In genomic region chr1:2381741-2382620, GRCh38 we compare ENCODE assay signal across 1 cellular context.
TF ChIP-seq lines count a peak whose summit lies in the region.

No MANE protein-coding gene starts in this region.

TF ChIP-seq in HepG2, 621 proteins besides CTCF, POLR2A, EP300 and RAD21 (continues in another document):
- TF ChIP-seq TARDBP (CRISPR knock-in tag; IDR thresholded peaks at IDR 0.05): no peak
- no peak for TF ChIP-seq CREM (IDR thresholded peaks at IDR 0.05)
- no peak for TF ChIP-seq CREM (CRISPR knock-in tag; IDR thresholded peaks at IDR 0.05)
- TF ChIP-seq ZFP90 (CRISPR knock-in tag; IDR thresholded peaks at IDR 0.05; ENCODE audit: borderline replicate concordance): no peak
- TF ChIP-seq ZNF724P (CRISPR knock-in tag; IDR thresholded peaks at IDR 0.05; ENCODE audit: borderline replicate concordance): no peak
- no peak for TF ChIP-seq DRAP1 (CRISPR knock-in tag; IDR thresholded peaks at IDR 0.05)
- no peak for TF ChIP-seq ZSCAN5A (CRISPR knock-in tag; IDR thresholded peaks at IDR 0.05; ENCODE audit: borderline replicate concordance)
- TF ChIP-seq IRF2 (CRISPR knock-in tag; IDR thresholded peaks at IDR 0.05): no peak
- no peak for TF ChIP-seq NONO (IDR thresholded peaks at IDR 0.05)
- TF ChIP-seq NONO (CRISPR knock-in tag; conservative IDR thresholded peaks at IDR 0.05): 0 out of 2 replicates have a peak, but pooled peaks have one; percentile 21
- peak; percentile 99 for TF ChIP-seq STAG1 (CRISPR knock-in tag; IDR thresholded peaks at IDR 0.05)
- TF ChIP-seq TRAFD1 (CRISPR knock-in tag; IDR thresholded peaks at IDR 0.05; ENCODE audit: borderline replicate concordance): 0 out of 2 replicates have a peak, but pooled peaks have one; percentile 52
- TF ChIP-seq SALL1 (CRISPR knock-in tag; IDR thresholded peaks at IDR 0.05): peak; percentile 40; the same call in 1 of the 2 replicates
- no peak for TF ChIP-seq SIN3A (IDR thresholded peaks at IDR 0.05; ENCODE audit: borderline replicate concordance, low read depth, low read length)
- TF ChIP-seq ZNF567 (CRISPR knock-in tag; IDR thresholded peaks at IDR 0.05; ENCODE audit: borderline replicate concordance): no peak
- 0 out of 2 replicates have a peak, but pooled peaks have one; percentile 54 for TF ChIP-seq TGIF2 (CRISPR knock-in tag; IDR thresholded peaks at IDR 0.05)
- TF ChIP-seq RFX5 (IDR thresholded peaks at IDR 0.05; ENCODE audit: low read depth, low read length): no peak
- 0 out of 2 replicates have a peak, but pooled peaks have one; percentile 10 for TF ChIP-seq ARID5B (CRISPR knock-in tag; IDR thresholded peaks at IDR 0.05)
- peak; percentile 50 for TF ChIP-seq ZFY (CRISPR knock-in tag; IDR thresholded peaks at IDR 0.05)
- TF ChIP-seq ZFP62 (CRISPR knock-in tag; IDR thresholded peaks at IDR 0.05): no peak
- TF ChIP-seq BCL6 (CRISPR knock-in tag; IDR thresholded peaks at IDR 0.05): 0 out of 2 replicates have a peak, but pooled peaks have one; percentile 22
- no peak for TF ChIP-seq ZBTB14 (CRISPR knock-in tag; IDR thresholded peaks at IDR 0.05)
- no peak for TF ChIP-seq PRPF4 (IDR thresholded peaks at IDR 0.05; ENCODE audit: low read depth, low read length, poor library complexity, severe bottlenecking)
- peak; percentile 62; the same call in 1 of the 2 replicates for TF ChIP-seq ZBTB38 (CRISPR knock-in tag; IDR thresholded peaks at IDR 0.05)
- peak; percentile 57 for TF ChIP-seq ZNF687 (CRISPR knock-in tag; IDR thresholded peaks at IDR 0.05)
- TF ChIP-seq MLLT10 (CRISPR knock-in tag; IDR thresholded peaks at IDR 0.05): no peak
- TF ChIP-seq NR2F6 (IDR thresholded peaks at IDR 0.05): no peak
- no peak for TF ChIP-seq NR2F6 (CRISPR knock-in tag; IDR thresholded peaks at IDR 0.05)
- TF ChIP-seq FOSL1 (CRISPR knock-in tag; IDR thresholded peaks at IDR 0.05; ENCODE audit: borderline replicate concordance): no peak
- no peak for TF ChIP-seq FOXA1 (IDR thresholded peaks at IDR 0.05)
- peak; percentile 17; the same call in 1 of the 2 replicates for TF ChIP-seq FOXA1 (CRISPR knock-in tag; IDR thresholded peaks at IDR 0.05)
- TF ChIP-seq ZC3H13 (CRISPR knock-in tag; IDR thresholded peaks at IDR 0.05): 0 out of 2 replicates have a peak, but pooled peaks have one; percentile 24
- 0 out of 2 replicates have a peak, but pooled peaks have one; percentile 49 for TF ChIP-seq IRF9 (CRISPR knock-in tag; IDR thresholded peaks at IDR 0.05; ENCODE audit: borderline replicate concordance)
- peak; percentile 55; the same call in 1 of the 2 replicates for TF ChIP-seq SMC3 (IDR thresholded peaks at IDR 0.05; ENCODE audit: low read length)
- no peak for TF ChIP-seq GABPA (IDR thresholded peaks at IDR 0.05; ENCODE audit: low read depth, low read length)
- no peak; the same call in 1 of the 2 replicates for TF ChIP-seq GABPA (CRISPR knock-in tag; IDR thresholded peaks at IDR 0.05; ENCODE audit: low read depth)
- 0 out of 2 replicates have a peak, but pooled peaks have one; percentile 43 for TF ChIP-seq THAP11 (CRISPR knock-in tag; IDR thresholded peaks at IDR 0.05)
- peak; percentile 69; the same call in 1 of the 2 replicates for TF ChIP-seq KDM2A (CRISPR knock-in tag; IDR thresholded peaks at IDR 0.05; ENCODE audit: borderline replicate concordance, low read depth)
- TF ChIP-seq SAP130 (CRISPR knock-in tag; IDR thresholded peaks at IDR 0.05; ENCODE audit: low read depth): peak; percentile 43; the same call in 1 of the 2 replicates
